In the genomic region with DNA sequence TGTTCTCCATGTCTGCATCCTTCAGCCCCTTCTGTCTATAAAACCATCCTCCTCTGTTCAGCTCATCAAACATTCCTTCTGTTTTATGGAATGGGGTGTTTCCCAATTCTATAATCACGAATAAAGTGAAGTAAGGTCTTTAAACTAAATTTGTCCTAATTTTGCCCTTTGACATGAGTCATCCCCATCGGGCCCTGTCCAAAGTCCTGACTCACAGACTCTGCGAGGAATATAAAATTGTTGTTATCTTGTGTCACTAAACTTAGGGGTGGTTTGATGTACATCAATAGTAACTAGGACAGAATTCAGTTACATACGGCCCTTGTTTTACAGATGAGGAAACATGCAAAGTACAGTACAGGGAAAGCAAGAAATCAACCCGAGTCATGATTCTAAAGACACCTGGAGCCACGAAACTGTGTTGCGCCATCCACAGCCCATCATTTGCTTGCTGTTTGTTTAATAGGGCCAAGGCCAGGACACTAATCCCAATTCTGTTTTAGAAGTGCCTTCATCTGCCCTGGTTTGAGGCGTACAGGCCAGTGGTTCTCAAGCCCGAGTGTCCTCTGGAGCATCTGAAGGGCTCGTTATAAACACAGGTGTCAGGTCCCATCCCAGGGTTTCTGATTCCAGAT, we compare ENCODE assay signal across 10 cellular contexts. TPM values are rescaled to one million over a fixed set of nuclear protein-coding genes. Genes with fewer than 3 reads are reported as not detected.
DNase-seq lines count a peak whose midpoint lies in the region; ATAC-seq and TF ChIP-seq lines count a peak whose summit lies in the region.
"Had no signal": no experiment of that assay in that cellular context is flagged by ENCODE, and none has a peak within 500 bp of the region (broad histone marks: within the 10 kb centered on the region; RNA-seq: fewer than 3 reads in every experiment).

No MANE protein-coding gene starts in this region.

- H3K4me1 Mint-ChIP-seq in naive B cell: peaks cover 63 to 85% (median 81%) of the 10 kb centered on the region in 3 donors

- peaks cover 0 to 7% of the 10 kb centered on the region in 2 donors for H3K36me3 Mint-ChIP-seq in naive B cell

- H3K27ac Mint-ChIP-seq in naive B cell: peak overlapping the region in 5 of 6 donors; percentile 79 to 93 (median 92)

- H3K27ac ChIP-seq in coronary artery: peak overlapping the region; percentile 93 to 96

- H3K27me3 Mint-ChIP-seq in naive B cell: no peaks in the 10 kb centered on the region

- DNase-seq in AG20443 (ENCODE audit: low spot score) (peak; percentile 67), Kasumi-1 (lab: John Stamatoyannopoulos, UW) (peak; percentile 7 to 21), coronary artery (ENCODE audit: low spot score) (no peak), naive B cell (no peak), HT-29 (ENCODE audit: low spot score) (no peak)
- no peak for DNase-seq in activated CD4-positive, CD25-positive, alpha-beta regulatory T cell (lab: John Stamatoyannopoulos, UW)
- DNase-seq: central memory CD4-positive, alpha-beta T cell; NCI-H2171 treated with DMSO at 0.1 percent for 48 hours had no signal

- TF ChIP-seq CTCF in coronary artery (IDR thresholded peaks at IDR 0.05): no peak

- ATAC-seq in naive B cell (ENCODE audit: low read depth in 2 of 2) (no peak), GM18511 (IDR thresholded peaks at IDR 0.05; ENCODE audit: unreplicated experiment) (no peak), GM18867 (IDR thresholded peaks at IDR 0.05; ENCODE audit: unreplicated experiment) (no peak)

- H3K9me3 Mint-ChIP-seq in naive B cell: no peaks in the 10 kb centered on the region

- H3K4me3 Mint-ChIP-seq in naive B cell: peak overlapping the region; percentile 29 to 98 (median 88)

- peak overlapping the region; percentile 87 for H3K4me3 ChIP-seq in coronary artery

RNA-seq across cellular contexts. Expression of a gene that starts 2.8 kb away (rescaled TPM):
- 100 to 1,000 TPM in 2 of 6 donors, 10 to 100 TPM in 4; 84.6 to 115 (median 92.8) TPM for polyA plus RNA-seq in naive B cell (ENCODE audit: low read depth in 6 of 6)
- 39.9 and 47.0 TPM in 2 replicates for total RNA-seq in HT-29 (2014; rRNA removed; shearing (Covaris generic))

RNA-seq across cellular contexts. Expression of a gene that starts 26.8 kb away (rescaled TPM):
- not detected for polyA plus RNA-seq in naive B cell (ENCODE audit: low read depth in 6 of 6)
- not detected in 2 replicates for total RNA-seq in HT-29 (2014; rRNA removed; shearing (Covaris generic))

Comparison
In these comparisons a context has a peak if more than half of its experiments do, and no peak if none do; other contexts are left out.
1. DNase-seq: peak in AG20443 (single experiment) and Kasumi-1 (2 of 2); none in coronary artery (single experiment), naive B cell (single experiment), HT-29 (single experiment) and activated CD4-positive, CD25-positive, alpha-beta regulatory T cell (0 of 4).